8 cellular contexts compared by ENCODE assay signal in genomic region chr19:46265217-46265828, GRCh38. TPM values are rescaled to one million over a fixed set of nuclear protein-coding genes. Genes with fewer than 3 reads are reported as not detected.
A peak's percentile ranks its signal among the peaks of the same experiment; 100 is the strongest.
DNase-seq lines count a peak whose midpoint lies in the region; ATAC-seq and TF ChIP-seq lines count a peak whose summit lies in the region.

No MANE protein-coding gene starts in this region.

- no peaks in the 10 kb centered on the region for H3K9me3 ChIP-seq in BE2C
- no peaks in the 10 kb centered on the region for H3K9me3 ChIP-seq in left lung

- H3K36me3 ChIP-seq in BE2C (no peaks in the 10 kb centered on the region), left lung (no peaks in the 10 kb centered on the region)

- no peaks in the 10 kb centered on the region for H3K4me1 ChIP-seq in BE2C
- H3K4me1 ChIP-seq in left lung: peaks cover 0 to 4% of the 10 kb centered on the region in 2 donors

- peak; percentile 72 for DNase-seq in BE2C
- DNase-seq in HCEC 1CT: peak; percentile 61
- DNase-seq in NCI-H510A treated with DMSO at 0.1 percent for 48 hours (lab: John Stamatoyannopoulos, UW): peak; percentile 81
- peak; percentile 77 for DNase-seq in activated CD4-positive, alpha-beta T cell treated with anti-CD3 and anti-CD28 coated beads for 48 hours
- peak; percentile 89 for DNase-seq in choroid plexus epithelial cell (ENCODE audit: low read depth)
- no peak for DNase-seq in left lung
- DNase-seq in stimulated activated CD4-positive, alpha-beta T cell treated with anti-CD3 and anti-CD28 coated beads, TNF-alpha, amount 100 ng/mL, for 24 hours (ENCODE audit: low read depth in 3 of 3): peak; percentile 43 to 65 (median 52)

- ATAC-seq in left lung (peak; percentile 93), GM19328 (IDR thresholded peaks at IDR 0.05; ENCODE audit: unreplicated experiment) (no peak)

- H3K27ac ChIP-seq in left lung: no peak overlapping the region

- H3K27me3 ChIP-seq in BE2C (peaks cover 20% of the 10 kb centered on the region), left lung (peaks cover 0 to 69% of the 10 kb centered on the region in 2 donors)

- intact Hi-C loops in left lung (cut with DNase I): loop anchor here in 1 of 2 donors (5.0 kb wide), 1 partner anchor 188 kb away; no protein-coding TSS in a partner anchor

- TF ChIP-seq CTCF in BE2C (IDR thresholded peaks at IDR 0.05; ENCODE audit: low read depth, low read length) (peak; percentile 83), choroid plexus epithelial cell (conservative IDR thresholded peaks at IDR 0.05; ENCODE audit: low read depth, low read length) (peak; percentile 86), left lung (IDR thresholded peaks at IDR 0.05) (peak; percentile 81 to 83)

- H3K4me3 ChIP-seq in BE2C (ENCODE audit: low read depth, low read length): no peak overlapping the region
- H3K4me3 ChIP-seq in choroid plexus epithelial cell (ENCODE audit: low read depth, low read length): no peak overlapping the region
- no peak overlapping the region for H3K4me3 ChIP-seq in left lung

RNA-seq across cellular contexts. Expression of gene HIF3A, which starts 31.5 kb away (rescaled TPM):
- 0.83 TPM for polyA plus RNA-seq in BE2C (2012; ENCODE audit: insufficient read depth, insufficient read length, low read depth)
- 10 to 100 TPM; 15.9 to 30.1 TPM for total RNA-seq in left lung

RNA-seq across cellular contexts. Expression of gene IGFL1, which starts 35.8 kb away (rescaled TPM):
- not detected for polyA plus RNA-seq in BE2C (2012; ENCODE audit: insufficient read depth, insufficient read length, low read depth)
- total RNA-seq in left lung: under 1 TPM in 1 of 2 donors, not detected in 1; 0.35 TPM

Comparison
In these comparisons a context has a peak if more than half of its experiments do, and no peak if none do; other contexts are left out.
1. DNase-seq: peak in BE2C (single experiment), HCEC 1CT (single experiment), NCI-H510A treated with DMSO at 0.1 percent for 48 hours (single experiment), activated CD4-positive, alpha-beta T cell treated with anti-CD3 and anti-CD28 coated beads for 48 hours (single experiment), choroid plexus epithelial cell (single experiment) and stimulated activated CD4-positive, alpha-beta T cell treated with anti-CD3 and anti-CD28 coated beads, TNF-alpha, amount 100 ng/mL, for 24 hours (3 of 3); none in left lung (0 of 2).
2. Peak in every context shown above with its lines, with median percentiles within 50 percentile points of each other: CTCF ChIP-seq.